30 cellular contexts compared by ENCODE assay signal in the genomic region with DNA sequence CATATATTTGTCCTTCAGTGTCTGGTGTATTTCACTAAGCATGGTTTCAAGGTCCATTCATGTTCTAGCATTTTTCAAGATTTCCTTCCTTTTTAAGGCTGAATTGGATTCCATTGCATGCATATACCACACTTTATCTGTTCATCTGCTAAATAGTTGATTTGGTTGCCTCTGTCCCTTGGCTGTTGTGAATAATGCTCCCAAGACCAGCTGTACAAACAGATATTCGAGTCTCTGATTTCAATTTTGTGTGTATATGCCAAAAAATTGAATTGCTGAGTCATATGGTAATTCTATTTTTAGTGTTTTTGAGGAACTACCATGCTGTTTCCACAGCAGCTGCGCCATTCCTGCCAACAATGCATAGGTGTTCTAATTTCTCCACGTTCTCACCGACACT.
"Had no signal": no experiment of that assay in that cellular context is flagged by ENCODE, and none has a peak within 500 bp of the region (broad histone marks: within the 10 kb centered on the region; RNA-seq: fewer than 3 reads in every experiment).

No MANE protein-coding gene starts in this region.

- ATAC-seq: activated CD8-positive, alpha-beta memory T cell treated with anti-CD3 and anti-CD28 coated beads, Interleukin-2, amount 10 ng/mL, durations not matched to agents 7 days and 5 days; activated naive CD8-positive, alpha-beta T cell treated with anti-CD3 and anti-CD28 coated beads, Interleukin-2, amount 50 U/mL, for 24 hours had no signal

- H3K36me3 ChIP-seq: WERI-Rb-1 had no signal

- FAIRE-seq: bronchial epithelial cell, colon had no signal

- DNase-seq: activated CD4-positive, alpha-beta memory T cell treated with anti-CD3 and anti-CD28 coated beads, Interleukin-2, amount 10 ng/mL, durations not matched to agents 7 days and 5 days; activated CD4-positive, alpha-beta T cell treated with anti-CD3 and anti-CD28 coated beads for 1 hour; activated CD4-positive, alpha-beta T cell treated with anti-CD3 and anti-CD28 coated beads for 48 hours; activated CD4-positive, CD25-positive, alpha-beta regulatory T cell; activated CD8-positive, alpha-beta memory T cell treated with anti-CD3 and anti-CD28 coated beads for 24 hours; activated CD8-positive, alpha-beta memory T cell treated with anti-CD3 and anti-CD28 coated beads, Interleukin-2, amount 10 ng/mL, durations not matched to agents 7 days and 5 days; activated CD8-positive, alpha-beta memory T cell treated with anti-CD3 and anti-CD28 coated beads, Interleukin-2, amount 50 U/mL, for 48 hours; activated effector memory CD4-positive, alpha-beta T cell treated with Interleukin-2 at 50 U/mL for 16 hours; activated naive CD4-positive, alpha-beta T cell treated with anti-CD3 and anti-CD28 coated beads, Interleukin-2, amount 10 ng/mL, durations not matched to agents 7 days and 5 days; activated naive CD8-positive, alpha-beta T cell treated with anti-CD3 and anti-CD28 coated beads, Interleukin-2, amount 50 U/mL, for 24 hours; activated T-cell treated with anti-CD3 and anti-CD28 coated beads, Interleukin-2, amount 50 U/mL, for 48 hours; anterior cingulate cortex; caudate nucleus; cerebellar nuclear complex; NCI-H1092 treated with DMSO at 0.1 percent for 48 hours; NCI-H1417; NCI-H146; NCI-H187; NCI-H2029 treated with DMSO at 0.1 percent for 48 hours; NCI-H2107; NCI-H226; NCI-H510A; NCI-H526; NCI-H748 treated with DMSO at 0.1 percent for 48 hours; NK-92 treated with Interleukin-12 subunit alpha and Interleukin-12 subunit beta, amount 100 ng/mL, for 24 hours; SHP77 treated with DMSO at 0.1 percent for 48 hours; T1000; WERI-Rb-1 had no signal

- H3K27ac ChIP-seq: WERI-Rb-1 had no signal
